In genomic region chr20:51871943-51872342, GRCh38 we compare ENCODE assay signal across 1 cellular context.
TF ChIP-seq lines count a peak whose summit lies in the region.

No MANE protein-coding gene starts in this region.

TF ChIP-seq in HCT116, 20 proteins besides CTCF, POLR2A, EP300 and RAD21 (continued from another document):
- TF ChIP-seq, protein P1, sequence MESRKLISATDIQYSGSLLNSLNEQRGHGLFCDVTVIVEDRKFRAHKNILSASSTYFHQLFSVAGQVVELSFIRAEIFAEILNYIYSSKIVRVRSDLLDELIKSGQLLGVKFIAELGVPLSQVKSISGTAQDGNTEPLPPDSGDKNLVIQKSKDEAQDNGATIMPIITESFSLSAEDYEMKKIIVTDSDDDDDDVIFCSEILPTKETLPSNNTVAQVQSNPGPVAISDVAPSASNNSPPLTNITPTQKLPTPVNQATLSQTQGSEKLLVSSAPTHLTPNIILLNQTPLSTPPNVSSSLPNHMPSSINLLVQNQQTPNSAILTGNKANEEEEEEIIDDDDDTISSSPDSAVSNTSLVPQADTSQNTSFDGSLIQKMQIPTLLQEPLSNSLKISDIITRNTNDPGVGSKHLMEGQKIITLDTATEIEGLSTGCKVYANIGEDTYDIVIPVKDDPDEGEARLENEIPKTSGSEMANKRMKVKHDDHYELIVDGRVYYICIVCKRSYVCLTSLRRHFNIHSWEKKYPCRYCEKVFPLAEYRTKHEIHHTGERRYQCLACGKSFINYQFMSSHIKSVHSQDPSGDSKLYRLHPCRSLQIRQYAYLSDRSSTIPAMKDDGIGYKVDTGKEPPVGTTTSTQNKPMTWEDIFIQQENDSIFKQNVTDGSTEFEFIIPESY (IDR thresholded peaks at IDR 0.05; ENCODE audit: extremely low read depth, insufficient replicate concordance, low read length), result no peak
- TF ChIP-seq TCF7L2 (IDR thresholded peaks at IDR 0.05; ENCODE audit: borderline replicate concordance, extremely low read depth, insufficient read depth, insufficient read length) (no peak), CEBPB (IDR thresholded peaks at IDR 0.05; ENCODE audit: low read depth) (no peak), ZNF274 (IDR thresholded peaks at IDR 0.05; ENCODE audit: low read depth, low read length) (no peak)
- TF ChIP-seq, protein P2, sequence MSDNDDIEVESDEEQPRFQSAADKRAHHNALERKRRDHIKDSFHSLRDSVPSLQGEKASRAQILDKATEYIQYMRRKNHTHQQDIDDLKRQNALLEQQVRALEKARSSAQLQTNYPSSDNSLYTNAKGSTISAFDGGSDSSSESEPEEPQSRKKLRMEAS (IDR thresholded peaks at IDR 0.05), result no peak
